15 cellular contexts compared by ENCODE assay signal in the genomic region with DNA sequence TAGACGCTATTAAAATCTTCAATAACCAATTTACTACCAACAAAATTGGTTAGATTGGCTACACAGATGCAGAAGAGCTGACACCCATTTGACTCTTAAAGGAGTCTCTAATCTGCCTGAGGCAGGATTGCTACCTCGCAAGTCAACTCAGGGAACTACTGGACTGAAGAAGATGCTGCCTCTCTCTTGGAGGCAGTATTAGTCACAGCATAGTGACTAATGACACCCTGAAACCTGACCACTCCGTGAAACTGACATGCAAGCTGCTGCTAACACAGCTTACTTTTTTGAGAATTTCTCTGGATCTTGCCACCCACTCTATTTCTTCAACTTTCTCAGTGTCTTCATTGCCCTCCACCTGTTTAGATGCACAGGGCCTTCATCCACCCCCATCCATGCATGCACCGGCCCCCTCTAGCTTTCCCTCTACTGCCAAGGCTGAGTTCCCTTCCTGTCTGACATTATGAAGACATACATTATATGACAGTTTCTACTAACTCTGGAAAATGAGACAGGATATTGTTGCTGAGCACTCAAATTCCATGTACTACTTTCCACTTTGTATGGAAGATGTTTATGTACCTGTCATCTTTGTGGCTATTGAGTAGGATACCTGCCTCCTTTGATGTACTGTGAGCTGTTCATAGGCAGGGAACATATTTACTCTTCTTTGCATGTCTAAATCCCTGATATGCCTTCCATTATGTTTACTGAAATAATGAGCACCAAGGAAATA.
DNase-seq lines count a peak whose midpoint lies in the region; ATAC-seq, FAIRE-seq and TF ChIP-seq lines count a peak whose summit lies in the region.
"Had no signal": no experiment of that assay in that cellular context is flagged by ENCODE, and none has a peak within 500 bp of the region (broad histone marks: within the 10 kb centered on the region; RNA-seq: fewer than 3 reads in every experiment).

No MANE protein-coding gene starts in this region.

- H3K27ac ChIP-seq in HepG2 (ENCODE audit: extremely low read length, insufficient read depth, low read length): no peak overlapping the region
- H3K27ac ChIP-seq in right lobe of liver: no peak overlapping the region

- no peak overlapping the region for H3K9ac ChIP-seq in HepG2 (ENCODE audit: insufficient read depth, low read depth, low read length)

- POLR2A ChIA-PET in HepG2 (lab: Yijun Ruan, JAX): no interaction called here

- TF ChIP-seq CTCF in HepG2 (CRISPR knock-in tag; IDR thresholded peaks at IDR 0.05) (no peak), right lobe of liver (IDR thresholded peaks at IDR 0.05) (no peak)

- H2AFZ ChIP-seq in HepG2 (ENCODE audit: low read length): no peak overlapping the region

- BruUV-seq in HepG2 (replicated peaks; lab: Mats Ljungman, UMichigan): no TSS peak

- FAIRE-seq in HepG2 (lab: Jason Lieb, UNC) (no peak), urothelium cell line (lab: Jason Lieb, UNC) (no peak)

- no peak for DNase-seq in HepG2 (ENCODE audit: low spot score)
- DNase-seq in right lobe of liver: no peak
- DNase-seq in NCI-H69 (lab: John Stamatoyannopoulos, UW): peak; percentile 36
- DNase-seq in urothelium cell line (ENCODE audit: low spot score): peak; percentile 16
- no peak for DNase-seq in erythroblast (lab: John Stamatoyannopoulos, UW)
- DNase-seq: activated CD4-positive, alpha-beta memory T cell treated with anti-CD3 and anti-CD28 coated beads, Interleukin-2, amount 10 ng/mL, durations not matched to agents 7 days and 5 days; activated naive CD4-positive, alpha-beta T cell treated with anti-CD3 and anti-CD28 coated beads, Interleukin-2, amount 50 U/mL, for 16 hours; hypothalamus; NCI-H1048; NCI-H748 treated with DMSO at 0.1 percent for 48 hours; stimulated activated CD4-positive, alpha-beta T cell treated with anti-CD3 and anti-CD28 coated beads, Interleukin-12 subunit alpha, Interleukin-12 subunit beta, amount 100 ng/mL, for 4 hours; T-cell had no signal

- H3K9me3 ChIP-seq in HepG2 (ENCODE audit: low read length): no peaks in the 10 kb centered on the region
- H3K9me3 ChIP-seq in right lobe of liver: no peaks in the 10 kb centered on the region

- no peak for TF ChIP-seq EP300 in HepG2 (IDR thresholded peaks at IDR 0.05; ENCODE audit: low read depth in 2 of 2, low read length in 2 of 2)
- no peak for TF ChIP-seq EP300 in HepG2 (CRISPR knock-in tag; IDR thresholded peaks at IDR 0.05; ENCODE audit: borderline replicate concordance)

- no peaks in the 10 kb centered on the region for H3K27me3 ChIP-seq in HepG2 (ENCODE audit: control insufficient read depth in 1 of 2, insufficient read depth in 2 of 2, low read length in 2 of 2)
- no peaks in the 10 kb centered on the region for H3K27me3 ChIP-seq in right lobe of liver

- ATAC-seq in HepG2 (no peak), right lobe of liver (no peak), esophagus mucosa (peak; percentile 33), HG02623 (IDR thresholded peaks at IDR 0.05; ENCODE audit: unreplicated experiment) (no peak), HG03521 (IDR thresholded peaks at IDR 0.05; ENCODE audit: unreplicated experiment) (no peak)
- ATAC-seq: T-cell had no signal

- no peaks in the 10 kb centered on the region for H4K20me1 ChIP-seq in HepG2 (ENCODE audit: insufficient read depth, low read length)

- H3K4me3 ChIP-seq in HepG2 (replicated peaks in 1 of 3; ENCODE audit: insufficient read depth in 1 of 3, low read depth in 2 of 3, low read length in 3 of 3): no peak overlapping the region
- no peak overlapping the region for H3K4me3 ChIP-seq in right lobe of liver

- CTCF ChIA-PET in HepG2 (lab: Yijun Ruan, JAX; ENCODE audit: low intra/inter-chr PET ratio, low total read pairs): no interaction called here

- no peaks in the 10 kb centered on the region for H3K79me2 ChIP-seq in HepG2 (ENCODE audit: insufficient read depth, low read length)

- no peak for TF ChIP-seq RAD21 in HepG2 (CRISPR knock-in tag; IDR thresholded peaks at IDR 0.05)

- no peak overlapping the region for H3K4me2 ChIP-seq in HepG2 (ENCODE audit: low read depth, low read length)

- in situ Hi-C loops in HepG2 (cut with HindIII; ENCODE audit: extremely low pct_ligation_motif_present, low pct_unique_long_range_greater_than_20kb): no loop called here

- H3K4me1 ChIP-seq in HepG2 (ENCODE audit: insufficient read depth, low read length) (no peaks in the 10 kb centered on the region), right lobe of liver (no peaks in the 10 kb centered on the region)

- intact Hi-C loops in HepG2 (cut with micrococcal nuclease; ENCODE audit: unreplicated experiment): no loop called here
- intact Hi-C loops in right lobe of liver (cut with DNase I): no loop called here

- TF ChIP-seq POLR2A in HepG2 (IDR thresholded peaks at IDR 0.05; ENCODE audit: insufficient read depth in 1 of 2, low read depth in 2 of 2, low read length in 2 of 2): no peak
- TF ChIP-seq POLR2A in right lobe of liver (IDR thresholded peaks at IDR 0.05): no peak
- no peak for TF ChIP-seq POLR2A in erythroblast (IDR thresholded peaks at IDR 0.05; ENCODE audit: low read length)

- WGBS in HepG2 (ENCODE audit: low lambda C conversion rate): 15% methylated on average over 4 of the region's 4 CpGs
- WGBS in right lobe of liver (ENCODE audit: insufficient coverage, low coverage, low lambda C conversion rate, missing lambda C conversion rate): 57% methylated on average over 4 of the region's 4 CpGs

- H3K36me3 ChIP-seq in HepG2 (replicated peaks in 1 of 2; ENCODE audit: control insufficient read depth in 1 of 2, insufficient read depth in 2 of 2, low read length in 2 of 2): no peaks in the 10 kb centered on the region
- no peaks in the 10 kb centered on the region for H3K36me3 ChIP-seq in right lobe of liver

TF ChIP-seq in HepG2, 621 proteins besides CTCF, POLR2A, EP300 and RAD21:
- TF ChIP-seq RFX5 (IDR thresholded peaks at IDR 0.05; ENCODE audit: low read depth, low read length) (peak; percentile 74), SALL1 (CRISPR knock-in tag; IDR thresholded peaks at IDR 0.05) (no peak), ZSCAN20 (CRISPR knock-in tag; IDR thresholded peaks at IDR 0.05; ENCODE audit: borderline replicate concordance) (no peak)
- TF ChIP-seq, protein P1, sequence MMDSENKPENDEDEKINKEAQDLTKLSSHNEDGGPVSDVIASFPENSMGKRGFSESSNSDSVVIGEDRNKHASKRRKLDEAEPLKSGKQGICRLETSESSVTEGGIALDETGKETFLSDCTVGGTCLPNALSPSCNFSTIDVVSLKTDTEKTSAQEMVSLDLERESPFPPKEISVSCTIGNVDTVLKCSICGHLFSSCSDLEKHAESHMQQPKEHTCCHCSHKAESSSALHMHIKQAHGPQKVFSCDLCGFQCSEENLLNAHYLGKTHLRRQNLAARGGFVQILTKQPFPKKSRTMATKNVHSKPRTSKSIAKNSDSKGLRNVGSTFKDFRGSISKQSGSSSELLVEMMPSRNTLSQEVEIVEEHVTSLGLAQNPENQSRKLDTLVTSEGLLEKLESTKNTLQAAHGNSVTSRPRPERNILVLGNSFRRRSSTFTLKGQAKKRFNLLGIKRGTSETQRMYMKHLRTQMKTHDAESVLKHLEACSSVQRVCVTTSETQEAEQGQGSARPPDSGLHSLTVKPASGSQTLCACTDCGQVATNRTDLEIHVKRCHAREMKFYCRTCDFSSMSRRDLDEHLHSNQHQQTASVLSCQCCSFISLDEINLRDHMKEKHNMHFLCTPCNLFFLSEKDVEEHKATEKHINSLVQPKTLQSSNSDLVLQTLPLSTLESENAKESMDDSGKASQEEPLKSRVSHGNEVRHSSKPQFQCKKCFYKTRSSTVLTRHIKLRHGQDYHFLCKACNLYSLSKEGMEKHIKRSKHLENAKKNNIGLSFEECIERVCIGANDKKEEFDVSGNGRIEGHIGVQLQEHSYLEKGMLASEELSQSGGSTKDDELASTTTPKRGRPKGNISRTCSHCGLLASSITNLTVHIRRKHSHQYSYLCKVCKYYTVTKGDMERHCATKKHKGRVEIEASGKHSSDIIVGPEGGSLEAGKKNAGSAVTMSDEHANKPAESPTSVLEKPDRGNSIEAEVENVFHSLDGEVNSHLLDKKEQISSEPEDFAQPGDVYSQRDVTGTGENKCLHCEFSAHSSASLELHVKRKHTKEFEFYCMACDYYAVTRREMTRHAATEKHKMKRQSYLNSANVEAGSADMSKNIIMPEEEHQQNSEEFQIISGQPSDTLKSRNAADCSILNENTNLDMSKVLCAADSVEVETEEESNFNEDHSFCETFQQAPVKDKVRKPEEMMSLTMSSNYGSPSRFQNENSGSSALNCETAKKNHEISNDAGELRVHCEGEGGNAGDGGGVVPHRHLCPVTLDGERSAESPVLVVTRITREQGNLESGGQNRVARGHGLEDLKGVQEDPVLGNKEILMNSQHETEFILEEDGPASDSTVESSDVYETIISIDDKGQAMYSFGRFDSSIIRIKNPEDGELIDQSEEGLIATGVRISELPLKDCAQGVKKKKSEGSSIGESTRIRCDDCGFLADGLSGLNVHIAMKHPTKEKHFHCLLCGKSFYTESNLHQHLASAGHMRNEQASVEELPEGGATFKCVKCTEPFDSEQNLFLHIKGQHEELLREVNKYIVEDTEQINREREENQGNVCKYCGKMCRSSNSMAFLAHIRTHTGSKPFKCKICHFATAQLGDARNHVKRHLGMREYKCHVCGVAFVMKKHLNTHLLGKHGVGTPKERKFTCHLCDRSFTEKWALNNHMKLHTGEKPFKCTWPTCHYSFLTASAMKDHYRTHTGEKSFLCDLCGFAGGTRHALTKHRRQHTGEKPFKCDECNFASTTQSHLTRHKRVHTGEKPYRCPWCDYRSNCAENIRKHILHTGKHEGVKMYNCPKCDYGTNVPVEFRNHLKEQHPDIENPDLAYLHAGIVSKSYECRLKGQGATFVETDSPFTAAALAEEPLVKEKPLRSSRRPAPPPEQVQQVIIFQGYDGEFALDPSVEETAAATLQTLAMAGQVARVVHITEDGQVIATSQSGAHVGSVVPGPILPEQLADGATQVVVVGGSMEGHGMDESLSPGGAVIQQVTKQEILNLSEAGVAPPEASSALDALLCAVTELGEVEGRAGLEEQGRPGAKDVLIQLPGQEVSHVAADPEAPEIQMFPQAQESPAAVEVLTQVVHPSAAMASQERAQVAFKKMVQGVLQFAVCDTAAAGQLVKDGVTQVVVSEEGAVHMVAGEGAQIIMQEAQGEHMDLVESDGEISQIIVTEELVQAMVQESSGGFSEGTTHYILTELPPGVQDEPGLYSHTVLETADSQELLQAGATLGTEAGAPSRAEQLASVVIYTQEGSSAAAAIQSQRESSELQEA (CRISPR knock-in tag; IDR thresholded peaks at IDR 0.05; ENCODE audit: not compliant biosample characterization): no peak

Comparison
In these comparisons a context has a peak if more than half of its experiments do, and no peak if none do; other contexts are left out.
1. DNase-seq: peak in NCI-H69 (single experiment) and urothelium cell line (single experiment); none in HepG2 (single experiment), right lobe of liver (0 of 3) and erythroblast (0 of 2).